ENCODE assay signal across 9 cellular contexts in the genomic region with DNA sequence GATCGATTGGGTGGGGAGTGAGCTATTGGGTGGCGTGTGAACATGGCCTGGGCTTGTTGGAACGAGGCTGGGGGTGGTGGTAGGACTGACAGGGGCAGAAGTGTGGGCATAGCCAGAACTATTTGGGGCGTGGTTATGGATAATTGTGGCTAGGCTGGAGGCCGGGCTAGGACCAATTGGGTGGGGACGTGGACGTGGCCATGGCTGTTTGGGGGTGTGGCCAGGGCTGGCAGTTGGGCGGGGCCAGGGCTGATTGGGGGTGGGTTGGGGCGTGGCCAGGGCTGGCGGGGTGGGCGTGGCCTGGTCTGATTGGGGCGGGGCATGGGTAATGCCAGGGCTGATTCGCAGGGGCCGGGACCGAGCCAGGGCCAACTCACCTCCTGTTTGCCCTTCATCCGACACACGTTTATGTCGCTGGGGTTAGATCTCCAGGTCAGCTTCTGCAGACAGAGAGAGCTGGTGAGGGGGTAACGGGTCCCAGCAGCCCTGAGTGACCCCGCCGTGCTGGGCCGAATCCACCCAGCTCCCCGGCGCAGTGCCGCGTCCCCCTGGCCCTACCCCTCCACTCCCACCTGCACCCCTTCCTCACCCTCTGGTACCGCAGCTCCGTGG. TPM values are rescaled to one million over a fixed set of nuclear protein-coding genes. Genes with fewer than 3 reads are reported as not detected.
A peak's percentile ranks its signal among the peaks of the same experiment; 100 is the strongest.
DNase-seq lines count a peak whose midpoint lies in the region; ATAC-seq and TF ChIP-seq lines count a peak whose summit lies in the region.
"Had no signal": no experiment of that assay in that cellular context is flagged by ENCODE, and none has a peak within 500 bp of the region (broad histone marks: within the 10 kb centered on the region; RNA-seq: fewer than 3 reads in every experiment).

No MANE protein-coding gene starts in this region.

- peaks cover 19% of the 10 kb centered on the region for H3K27me3 Mint-ChIP-seq in MCF 10A (ENCODE audit: insufficient read depth, unreplicated experiment)
- H3K27me3 Mint-ChIP-seq in stimulated activated naive CD8-positive, alpha-beta T cell treated with anti-CD3 and anti-CD28 coated beads, Interleukin-15, amount 100 ng/mL, for 72 hours, result peaks cover 9% of the 10 kb centered on the region

- H3K4me1 ChIP-seq in breast epithelium (no peaks in the 10 kb centered on the region), OCI-LY7 (ENCODE audit: insufficient read depth, low read length, poor library complexity, severe bottlenecking) (no peaks in the 10 kb centered on the region)
- H3K4me1 ChIP-seq: SJSA1 had no signal

- no peak overlapping the region for H2AFZ ChIP-seq in OCI-LY7 (ENCODE audit: low read length)

- H3K4me3 Mint-ChIP-seq in MCF 10A (ENCODE audit: unreplicated experiment), result no peak overlapping the region
- H3K4me3 Mint-ChIP-seq in stimulated activated naive CD8-positive, alpha-beta T cell treated with anti-CD3 and anti-CD28 coated beads, Interleukin-15, amount 100 ng/mL, for 72 hours, result no peak overlapping the region
- H3K4me3 Mint-ChIP-seq in stimulated activated effector memory CD8-positive, alpha-beta T cell treated with anti-CD3 and anti-CD28 coated beads, Interleukin-12 subunit alpha, Interleukin-12 subunit beta, amount 100 ng/mL, for 72 hours, result no peak overlapping the region

- H3K4me2 ChIP-seq in OCI-LY7 (ENCODE audit: low read length), result no peak overlapping the region

- H4K20me1 ChIP-seq in OCI-LY7 (ENCODE audit: insufficient read depth, low read length), result no peaks in the 10 kb centered on the region

- H3K9me3 ChIP-seq in breast epithelium (no peaks in the 10 kb centered on the region), OCI-LY7 (ENCODE audit: low read length) (no peaks in the 10 kb centered on the region)
- H3K9me3 ChIP-seq: SJSA1 had no signal

- POLR2A ChIA-PET in MCF 10A (lab: Yijun Ruan, JAX) (interaction anchor here (1.1 kb wide), 1 partner anchor 79 kb away, joined by 3 read pairs; no protein-coding TSS in a partner anchor), OCI-LY7 (lab: Charles Lee) (no interaction called here)

- no peaks in the 10 kb centered on the region for H3K9me2 ChIP-seq in OCI-LY7 (ENCODE audit: insufficient read depth, low read length)

- TF ChIP-seq CTCF in MCF 10A (IDR thresholded peaks at IDR 0.05; ENCODE audit: unreplicated experiment) (no peak), breast epithelium (IDR thresholded peaks at IDR 0.05) (no peak), OCI-LY7 (conservative IDR thresholded peaks at IDR 0.05; ENCODE audit: low read length) (no peak), fibroblast of mammary gland (conservative IDR thresholded peaks at IDR 0.05; ENCODE audit: control insufficient read depth, insufficient read depth, low read depth, low read length) (no peak)

- H3K4me3 ChIP-seq in breast epithelium, result no peak overlapping the region
- H3K4me3 ChIP-seq in OCI-LY7 (ENCODE audit: low read depth, low read length, poor library complexity, severe bottlenecking), result no peak overlapping the region
- no peak overlapping the region for H3K4me3 ChIP-seq in fibroblast of mammary gland (ENCODE audit: control insufficient read depth, low read depth, low read length)
- H3K4me3 ChIP-seq: SJSA1 had no signal

- BruUV-seq in MCF 10A (replicated peaks; lab: Mats Ljungman, UMichigan), result no TSS peak
- no TSS peak for BruUV-seq in OCI-LY7 (replicated peaks; lab: Mats Ljungman, UMichigan)

- CTCF ChIA-PET in MCF 10A (lab: Yijun Ruan, JAX), result interaction anchor here (0.6 to 1.8 kb wide), 6 partner anchors 10 to 80 kb away, joined by 3 to 7 read pairs (median 4); no protein-coding TSS in a partner anchor
- CTCF ChIA-PET in OCI-LY7 (lab: Charles Lee; ENCODE audit: unreplicated experiment), result no interaction called here

- intact Hi-C loops in MCF 10A (cut with micrococcal nuclease), result no loop called here
- intact Hi-C loops in breast epithelium (cut with DNase I; ENCODE audit: low total_unique reads), result loop anchor here (10.0 kb wide), 1 partner anchor 1008 kb away; the partner anchor contains the start of gene TINCR
- intact Hi-C loops in OCI-LY7 (cut with micrococcal nuclease; ENCODE audit: unreplicated experiment), result no loop called here

- TF ChIP-seq POLR2A in breast epithelium (IDR thresholded peaks at IDR 0.05), result no peak

- H3K27ac Mint-ChIP-seq in MCF 10A (ENCODE audit: low read depth, unreplicated experiment), result no peak overlapping the region
- no peak overlapping the region for H3K27ac Mint-ChIP-seq in stimulated activated naive CD8-positive, alpha-beta T cell treated with anti-CD3 and anti-CD28 coated beads, Interleukin-15, amount 100 ng/mL, for 72 hours
- H3K27ac Mint-ChIP-seq in stimulated activated effector memory CD8-positive, alpha-beta T cell treated with anti-CD3 and anti-CD28 coated beads, Interleukin-12 subunit alpha, Interleukin-12 subunit beta, amount 100 ng/mL, for 72 hours, result no peak overlapping the region

- H3K9me3 Mint-ChIP-seq in MCF 10A (ENCODE audit: unreplicated experiment), result peaks cover 15% of the 10 kb centered on the region
- peaks cover 0 to 9% of the 10 kb centered on the region in 2 donors for H3K9me3 Mint-ChIP-seq in stimulated activated naive CD8-positive, alpha-beta T cell treated with anti-CD3 and anti-CD28 coated beads, Interleukin-15, amount 100 ng/mL, for 72 hours
- H3K9me3 Mint-ChIP-seq in stimulated activated effector memory CD8-positive, alpha-beta T cell treated with anti-CD3 and anti-CD28 coated beads, Interleukin-12 subunit alpha, Interleukin-12 subunit beta, amount 100 ng/mL, for 72 hours, result peaks cover 4% of the 10 kb centered on the region

- DNase-seq in MCF 10A (ENCODE audit: unreplicated experiment) (peak; percentile 86), breast epithelium (ENCODE audit: low spot score in 2 of 2) (no peak), OCI-LY7 (ENCODE audit: low spot score) (peak; percentile 51), fibroblast of mammary gland (ENCODE audit: low read depth) (peak; percentile 23)
- no peak for DNase-seq in stimulated activated naive CD8-positive, alpha-beta T cell treated with anti-CD3 and anti-CD28 coated beads, Interleukin-15, amount 100 ng/mL, for 72 hours
- no peak for DNase-seq in stimulated activated effector memory CD8-positive, alpha-beta T cell treated with anti-CD3 and anti-CD28 coated beads, Interleukin-12 subunit alpha, Interleukin-12 subunit beta, amount 100 ng/mL, for 72 hours (ENCODE audit: low spot score in 2 of 2)

- ATAC-seq in stimulated activated naive CD8-positive, alpha-beta T cell treated with anti-CD3 and anti-CD28 coated beads, Interleukin-15, amount 100 ng/mL, for 72 hours, result peak; percentile 46
- ATAC-seq in HG02610 (IDR thresholded peaks at IDR 0.05; ENCODE audit: unreplicated experiment) (no peak), GM21528 (IDR thresholded peaks at IDR 0.05; ENCODE audit: low FRiP score, unreplicated experiment) (no peak)
- no peak for ATAC-seq in stimulated activated effector memory CD8-positive, alpha-beta T cell treated with anti-CD3 and anti-CD28 coated beads, Interleukin-12 subunit alpha, Interleukin-12 subunit beta, amount 100 ng/mL, for 72 hours

- H3K4me1 Mint-ChIP-seq in MCF 10A (ENCODE audit: insufficient read depth, unreplicated experiment), result no peaks in the 10 kb centered on the region
- peaks cover 6% of the 10 kb centered on the region for H3K4me1 Mint-ChIP-seq in stimulated activated naive CD8-positive, alpha-beta T cell treated with anti-CD3 and anti-CD28 coated beads, Interleukin-15, amount 100 ng/mL, for 72 hours
- peaks cover 5% of the 10 kb centered on the region for H3K4me1 Mint-ChIP-seq in stimulated activated effector memory CD8-positive, alpha-beta T cell treated with anti-CD3 and anti-CD28 coated beads, Interleukin-12 subunit alpha, Interleukin-12 subunit beta, amount 100 ng/mL, for 72 hours

- H3K79me2 ChIP-seq in OCI-LY7 (ENCODE audit: insufficient read depth, low read depth, low read length), result no peaks in the 10 kb centered on the region

- H3K36me3 ChIP-seq in breast epithelium, result no peaks in the 10 kb centered on the region
- no peaks in the 10 kb centered on the region for H3K36me3 ChIP-seq in OCI-LY7 (ENCODE audit: insufficient read depth, low read length)
- H3K36me3 ChIP-seq: SJSA1 had no signal

- no peak overlapping the region for H3K27ac ChIP-seq in breast epithelium
- no peak overlapping the region for H3K27ac ChIP-seq in OCI-LY7 (ENCODE audit: low read depth, low read length, poor library complexity, severe bottlenecking)
- H3K27ac ChIP-seq: SJSA1 had no signal

- peaks cover 0 to 4% of the 10 kb centered on the region in 2 donors for H3K27me3 ChIP-seq in breast epithelium
- H3K27me3 ChIP-seq: SJSA1 had no signal

- H3K36me3 Mint-ChIP-seq in MCF 10A (ENCODE audit: insufficient read depth, unreplicated experiment), result no peaks in the 10 kb centered on the region
- H3K36me3 Mint-ChIP-seq in stimulated activated effector memory CD8-positive, alpha-beta T cell treated with anti-CD3 and anti-CD28 coated beads, Interleukin-12 subunit alpha, Interleukin-12 subunit beta, amount 100 ng/mL, for 72 hours, result peaks cover 6% of the 10 kb centered on the region

RNA-seq across cellular contexts. Expression of gene SEMA6B, which starts 2.8 kb away (rescaled TPM):
- 0.20 and 0.54 TPM in 2 replicates for total RNA-seq in MCF 10A (2022)
- 1 to 10 TPM; 2.3 to 8.8 (median 3.2) TPM for total RNA-seq in breast epithelium
- total RNA-seq in OCI-LY7 (2014; rRNA removed; shearing (Covaris generic)), result 0.05 TPM in 1 of 2 replicates, not detected in the other
- not detected in 2 replicates for total RNA-seq in OCI-LY7 (2022)

RNA-seq across cellular contexts. Expression of gene LRG1, which starts 16.8 kb away (rescaled TPM):
- total RNA-seq in MCF 10A (2022) (0.33 and 0.56 TPM in 2 replicates), breast epithelium (10 to 100 TPM in 1 of 3 donors, 1 to 10 TPM in 1, under 1 TPM in 1; 0.64 to 14.7 (median 5.7) TPM), OCI-LY7 (2022) (1.8 and 1.9 TPM in 2 replicates)
- 0.67 and 1.6 TPM in 2 replicates for total RNA-seq in OCI-LY7 (2014; rRNA removed; shearing (Covaris generic))
- total RNA-seq: SJSA1 had no signal

RNA-seq across cellular contexts. Expression of gene PLIN5, which starts 21.7 kb away (rescaled TPM):
- not detected in 2 replicates for total RNA-seq in MCF 10A (2022)
- 10 to 100 TPM; 10.4 to 26.2 (median 15.4) TPM for total RNA-seq in breast epithelium
- 0.67 and 0.85 TPM in 2 replicates for total RNA-seq in OCI-LY7 (2014; rRNA removed; shearing (Covaris generic))
- total RNA-seq in OCI-LY7 (2022), result 1.9 and 2.2 TPM in 2 replicates
- total RNA-seq: SJSA1 had no signal

RNA-seq across cellular contexts. Expression of gene PLIN4, which starts 38.4 kb away (rescaled TPM):
- 1.4 and 1.8 TPM in 2 replicates for total RNA-seq in MCF 10A (2022)
- total RNA-seq in breast epithelium, result 100 to 1,000 TPM in 2 of 3 donors, 10 to 100 TPM in 1; 50.1 to 629 (median 213) TPM
- total RNA-seq in OCI-LY7 (2014; rRNA removed; shearing (Covaris generic)), result 0.13 TPM in 1 of 2 replicates, not detected in the other
- total RNA-seq in OCI-LY7 (2022), result 0.24 and 0.32 TPM in 2 replicates
- total RNA-seq: SJSA1 had no signal

Comparison
In these comparisons a context has a peak if more than half of its experiments do, and no peak if none do; other contexts are left out.
1. DNase-seq: peak in MCF 10A (single experiment), OCI-LY7 (single experiment) and fibroblast of mammary gland (single experiment); none in breast epithelium (0 of 2), stimulated activated naive CD8-positive, alpha-beta T cell treated with anti-CD3 and anti-CD28 coated beads, Interleukin-15, amount 100 ng/mL, for 72 hours (0 of 2) and stimulated activated effector memory CD8-positive, alpha-beta T cell treated with anti-CD3 and anti-CD28 coated beads, Interleukin-12 subunit alpha, Interleukin-12 subunit beta, amount 100 ng/mL, for 72 hours (0 of 2).